ENCODE assay signal across 9 cellular contexts in genomic region chrX:102470215-102470614, GRCh38. TPM values are rescaled to one million over a fixed set of nuclear protein-coding genes. Genes with fewer than 3 reads are reported as not detected.
"Had no signal": no experiment of that assay in that cellular context is flagged by ENCODE, and none has a peak within 500 bp of the region (broad histone marks: within the 10 kb centered on the region; RNA-seq: fewer than 3 reads in every experiment).

No MANE protein-coding gene starts in this region.

RNA-seq across cellular contexts. Expression of gene TCP11X2, which starts 1.4 kb away (rescaled TPM):
- total RNA-seq: activated CD4-positive, alpha-beta memory T cell treated with anti-CD3 and anti-CD28 coated beads, Interleukin-2, amount 10 ng/mL, durations not matched to agents 7 days and 5 days; activated CD4-positive, alpha-beta T cell treated with anti-CD3 and anti-CD28 coated beads for 36 hours; activated CD8-positive, alpha-beta memory T cell treated with anti-CD3 and anti-CD28 coated beads for 36 hours; activated naive CD4-positive, alpha-beta T cell treated with anti-CD3 and anti-CD28 coated beads for 36 hours; activated T-helper 17 cell treated with anti-CD3 and anti-CD28 coated beads, Interleukin-2, amount 50 U/mL, for 72 hours; cardiac septum; NCI-H460; Right ventricle myocardium inferior; T-helper 2 cell treated with Interferon-gamma antibody and Interleukin-4, amounts not matched to agents 100 ng/mL and 5 ng/mL, for 36 hours had no signal

RNA-seq across cellular contexts. Expression of gene NXF2B, which starts 30.4 kb away (rescaled TPM):
- total RNA-seq: activated CD4-positive, alpha-beta memory T cell treated with anti-CD3 and anti-CD28 coated beads, Interleukin-2, amount 10 ng/mL, durations not matched to agents 7 days and 5 days; activated CD4-positive, alpha-beta T cell treated with anti-CD3 and anti-CD28 coated beads for 36 hours; activated CD8-positive, alpha-beta memory T cell treated with anti-CD3 and anti-CD28 coated beads for 36 hours; activated naive CD4-positive, alpha-beta T cell treated with anti-CD3 and anti-CD28 coated beads for 36 hours; activated T-helper 17 cell treated with anti-CD3 and anti-CD28 coated beads, Interleukin-2, amount 50 U/mL, for 72 hours; cardiac septum; NCI-H460; Right ventricle myocardium inferior; T-helper 2 cell treated with Interferon-gamma antibody and Interleukin-4, amounts not matched to agents 100 ng/mL and 5 ng/mL, for 36 hours had no signal

RNA-seq across cellular contexts. Expression of gene TMSB15A, which starts 46.3 kb away (rescaled TPM):
- total RNA-seq: cardiac septum had no signal
